In genomic region chr6:156389296-156389695, GRCh38 we compare ENCODE assay signal across 37 cellular contexts.
"Had no signal": no experiment of that assay in that cellular context is flagged by ENCODE, and none has a peak within 500 bp of the region (broad histone marks: within the 10 kb centered on the region; RNA-seq: fewer than 3 reads in every experiment).

No MANE protein-coding gene starts in this region.

- H3K36me3 Mint-ChIP-seq: activated CD8-positive, alpha-beta memory T cell treated with anti-CD3 and anti-CD28 coated beads, Interleukin-2, amount 10 ng/mL, durations not matched to agents 7 days and 5 days; activated naive CD4-positive, alpha-beta T cell treated with anti-CD3 and anti-CD28 coated beads, Interleukin-2, amount 10 ng/mL, durations not matched to agents 7 days and 5 days; activated naive CD8-positive, alpha-beta T cell; brain; WTC11 had no signal

- H3K4me3 ChIP-seq: ascending aorta, cardiac muscle cell had no signal

- H3K4me1 Mint-ChIP-seq: activated CD8-positive, alpha-beta memory T cell treated with anti-CD3 and anti-CD28 coated beads, Interleukin-2, amount 10 ng/mL, durations not matched to agents 7 days and 5 days; central memory CD8-positive, alpha-beta T cell had no signal

- H3K27ac ChIP-seq: ascending aorta, cardiac muscle cell, WERI-Rb-1 had no signal

- DNase-seq: activated CD4-positive, alpha-beta memory T cell treated with anti-CD3 and anti-CD28 coated beads, Interleukin-2, amount 10 ng/mL, durations not matched to agents 7 days and 5 days; activated CD4-positive, alpha-beta T cell treated with anti-CD3 and anti-CD28 coated beads for 1 hour; activated CD4-positive, alpha-beta T cell treated with anti-CD3 and anti-CD28 coated beads for 36 hours; activated CD4-positive, alpha-beta T cell treated with anti-CD3 and anti-CD28 coated beads for 48 hours; activated CD4-positive, alpha-beta T cell treated with anti-CD3 and anti-CD28 coated beads, Interleukin-2, amount 10 ng/mL, durations not matched to agents 7 days and 5 days; activated CD4-positive, alpha-beta T cell treated with anti-CD3 and anti-CD28 coated beads, Interleukin-2, amount 50 U/mL, for 48 hours; activated CD4-positive, CD25-positive, alpha-beta regulatory T cell; activated CD8-positive, alpha-beta memory T cell treated with anti-CD3 and anti-CD28 coated beads for 24 hours; activated CD8-positive, alpha-beta memory T cell treated with anti-CD3 and anti-CD28 coated beads, Interleukin-2, amount 10 ng/mL, durations not matched to agents 7 days and 5 days; activated CD8-positive, alpha-beta memory T cell treated with anti-CD3 and anti-CD28 coated beads, Interleukin-2, amount 50 U/mL, for 48 hours; activated CD8-positive, alpha-beta T cell treated with anti-CD3 and anti-CD28 coated beads, Interleukin-2, amount 10 ng/mL, durations not matched to agents 7 days and 5 days; activated effector memory CD4-positive, alpha-beta T cell treated with Interleukin-2 at 50 U/mL for 16 hours; activated gamma-delta T cell; activated naive CD4-positive, alpha-beta T cell treated with anti-CD3 and anti-CD28 coated beads, Interleukin-2, amount 10 ng/mL, durations not matched to agents 7 days and 5 days; activated naive CD4-positive, alpha-beta T cell treated with Interleukin-2 at 50 U/mL for 16 hours; activated naive CD8-positive, alpha-beta T cell treated with anti-CD3 and anti-CD28 coated beads, Interleukin-2, amount 10 ng/mL, durations not matched to agents 7 days and 5 days; activated naive CD8-positive, alpha-beta T cell treated with anti-CD3 and anti-CD28 coated beads, Interleukin-2, amount 50 U/mL, for 24 hours; activated T-cell treated with anti-CD3 and anti-CD28 coated beads, Interleukin-2, amount 50 U/mL, for 24 hours; activated T-cell treated with anti-CD3 and anti-CD28 coated beads, Interleukin-2, amount 50 U/mL, for 48 hours; amygdala; anterior cingulate cortex; caudate nucleus; cerebellar nuclear complex; T-cell; T-helper 17 cell; T-helper 9 cell; WERI-Rb-1 had no signal

- H3K27me3 ChIP-seq: ascending aorta, cardiac muscle cell had no signal

- H3K9me3 Mint-ChIP-seq: activated CD4-positive, alpha-beta memory T cell treated with anti-CD3 and anti-CD28 coated beads, Interleukin-2, amount 10 ng/mL, durations not matched to agents 7 days and 5 days; activated T-helper 2 cell treated with anti-CD3 and anti-CD28 coated beads, Interferon-gamma antibody, Interleukin-2, Interleukin-4, amounts not matched to agents 10 μg/mL and 5 μg/mL and 100 μg/mL, durations not matched to agents 14 hours and 24 hours and 36 hours; brain; central memory CD8-positive, alpha-beta T cell; T-helper 2 cell treated with Interferon-gamma antibody and Interleukin-4, amounts not matched to agents 5 μg/mL and 100 μg/mL, for 36 hours had no signal

- ATAC-seq: activated CD4-positive, alpha-beta T cell treated with anti-CD3 and anti-CD28 coated beads for 36 hours; activated CD4-positive, CD25-positive, alpha-beta regulatory T cell treated with anti-CD3 and anti-CD28 coated beads, Interleukin-2, amount 50 U/mL, for 24 hours; activated CD8-positive, alpha-beta memory T cell treated with anti-CD3 and anti-CD28 coated beads, Interleukin-2, amount 10 ng/mL, durations not matched to agents 7 days and 5 days; activated CD8-positive, alpha-beta T cell treated with anti-CD3 and anti-CD28 coated beads, Interleukin-2, amount 10 ng/mL, durations not matched to agents 7 days and 5 days; activated naive CD8-positive, alpha-beta T cell treated with anti-CD3 and anti-CD28 coated beads, Interleukin-2, amount 50 U/mL, for 24 hours; T-cell; T-helper 17 cell; WTC11 had no signal

- H3K9me3 ChIP-seq: ascending aorta had no signal

- H3K27me3 Mint-ChIP-seq: activated naive CD4-positive, alpha-beta T cell treated with anti-CD3 and anti-CD28 coated beads, Interleukin-2, amount 50 U/mL, for 24 hours; activated naive CD8-positive, alpha-beta T cell; T-helper 17 cell had no signal

- H3K36me3 ChIP-seq: ascending aorta, cardiac muscle cell, WERI-Rb-1 had no signal

- H3K4me3 Mint-ChIP-seq: activated CD4-positive, alpha-beta memory T cell treated with anti-CD3 and anti-CD28 coated beads, Interleukin-2, amount 10 ng/mL, durations not matched to agents 7 days and 5 days; activated CD4-positive, alpha-beta T cell treated with anti-CD3 and anti-CD28 coated beads for 36 hours; activated CD4-positive, alpha-beta T cell treated with anti-CD3 and anti-CD28 coated beads, Interleukin-2, amount 10 ng/mL, durations not matched to agents 7 days and 5 days; activated CD8-positive, alpha-beta memory T cell treated with anti-CD3 and anti-CD28 coated beads, Interleukin-2, amount 10 ng/mL, durations not matched to agents 7 days and 5 days; activated CD8-positive, alpha-beta T cell treated with anti-CD3 and anti-CD28 coated beads, Interleukin-2, amount 10 ng/mL, durations not matched to agents 7 days and 5 days; activated naive CD4-positive, alpha-beta T cell treated with anti-CD3 and anti-CD28 coated beads, Interleukin-2, amount 10 ng/mL, durations not matched to agents 7 days and 5 days; activated naive CD4-positive, alpha-beta T cell treated with anti-CD3 and anti-CD28 coated beads, Interleukin-2, amount 50 U/mL, for 24 hours; activated naive CD8-positive, alpha-beta T cell; activated naive CD8-positive, alpha-beta T cell treated with anti-CD3 and anti-CD28 coated beads, Interleukin-2, amount 10 ng/mL, durations not matched to agents 7 days and 5 days; activated naive CD8-positive, alpha-beta T cell treated with anti-CD3 and anti-CD28 coated beads, Interleukin-2, amount 50 U/mL, for 24 hours; activated T-cell treated with anti-CD3 and anti-CD28 coated beads, Interleukin-2, amount 50 U/mL, for 24 hours; brain; central memory CD8-positive, alpha-beta T cell; T-cell; T-helper 17 cell; T-helper 2 cell treated with Interferon-gamma antibody and Interleukin-4, amounts not matched to agents 5 μg/mL and 100 μg/mL, for 36 hours; WTC11 had no signal

- H3K4me1 ChIP-seq: ascending aorta had no signal

- H3K27ac Mint-ChIP-seq: activated CD4-positive, alpha-beta memory T cell treated with anti-CD3 and anti-CD28 coated beads, Interleukin-2, amount 10 ng/mL, durations not matched to agents 7 days and 5 days; activated CD4-positive, alpha-beta T cell treated with anti-CD3 and anti-CD28 coated beads for 36 hours; activated CD4-positive, alpha-beta T cell treated with anti-CD3 and anti-CD28 coated beads, Interleukin-2, amount 10 ng/mL, durations not matched to agents 7 days and 5 days; activated CD8-positive, alpha-beta memory T cell treated with anti-CD3 and anti-CD28 coated beads, Interleukin-2, amount 10 ng/mL, durations not matched to agents 7 days and 5 days; activated CD8-positive, alpha-beta T cell treated with anti-CD3 and anti-CD28 coated beads, Interleukin-2, amount 10 ng/mL, durations not matched to agents 7 days and 5 days; activated naive CD4-positive, alpha-beta T cell treated with anti-CD3 and anti-CD28 coated beads, Interleukin-2, amount 10 ng/mL, durations not matched to agents 7 days and 5 days; activated naive CD4-positive, alpha-beta T cell treated with anti-CD3 and anti-CD28 coated beads, Interleukin-2, amount 50 U/mL, for 24 hours; activated naive CD8-positive, alpha-beta T cell; activated naive CD8-positive, alpha-beta T cell treated with anti-CD3 and anti-CD28 coated beads, Interleukin-2, amount 10 ng/mL, durations not matched to agents 7 days and 5 days; activated naive CD8-positive, alpha-beta T cell treated with anti-CD3 and anti-CD28 coated beads, Interleukin-2, amount 50 U/mL, for 24 hours; activated T-cell treated with anti-CD3 and anti-CD28 coated beads, Interleukin-2, amount 50 U/mL, for 24 hours; activated T-helper 2 cell treated with anti-CD3 and anti-CD28 coated beads, Interferon-gamma antibody, Interleukin-2, Interleukin-4, amounts not matched to agents 10 μg/mL and 5 μg/mL and 100 μg/mL, durations not matched to agents 14 hours and 24 hours and 36 hours; brain; T-helper 17 cell; T-helper 2 cell treated with Interferon-gamma antibody and Interleukin-4, amounts not matched to agents 5 μg/mL and 100 μg/mL, for 36 hours; WTC11 had no signal
